Comparison of ENCODE assay signal across 16 cellular contexts in the genomic region with DNA sequence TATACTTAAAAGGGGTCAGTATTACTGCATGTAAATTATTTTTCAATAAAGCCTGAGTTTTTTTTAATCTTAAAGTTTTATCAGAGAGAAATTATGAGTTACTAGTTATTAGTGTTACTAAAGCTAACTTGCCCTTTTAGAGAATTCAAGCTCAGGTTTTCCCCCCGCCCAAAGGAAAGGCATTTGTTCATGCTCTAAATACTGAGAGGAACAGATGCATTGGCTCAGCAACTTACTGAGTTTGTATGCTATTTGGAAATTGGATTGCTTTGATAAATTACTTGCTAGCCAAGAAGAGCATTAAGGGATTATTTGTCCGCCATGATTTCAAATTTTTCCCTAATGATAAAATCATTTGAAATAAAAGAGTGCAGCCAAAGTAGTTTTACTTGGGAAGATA.
"Had no signal": no experiment of that assay in that cellular context is flagged by ENCODE, and none has a peak within 500 bp of the region (broad histone marks: within the 10 kb centered on the region; RNA-seq: fewer than 3 reads in every experiment).

No MANE protein-coding gene starts in this region.

- H3K27ac ChIP-seq: lower lobe of right lung, neural progenitor cell, prostate gland, right atrium auricular region, testis, tibial artery had no signal

- H3K27me3 ChIP-seq: neural progenitor cell, right atrium auricular region, testis, tibial artery had no signal

- H3K4me3 ChIP-seq: lower lobe of right lung, neural progenitor cell, prostate gland, right atrium auricular region, testis, tibial artery had no signal

- H3K36me3 ChIP-seq: lower lobe of right lung, neural progenitor cell, prostate gland, right atrium auricular region, tibial artery had no signal

- DNase-seq: cortex of kidney; hypothalamus; immature natural killer cell; islet precursor cell; kidney glomerular epithelial cell; left ventricle myocardium superior; lower lobe of right lung; stimulated activated CD4-positive, alpha-beta T cell treated with anti-CD3 and anti-CD28 coated beads, Interleukin-2, amount 100 ng/mL, for 24 hours; stimulated activated CD4-positive, alpha-beta T cell treated with anti-CD3 and anti-CD28 coated beads, Interleukin-4, amount 100 ng/mL, for 24 hours; stimulated activated naive CD4-positive, alpha-beta T cell treated with Interleukin-2 at 50 U/mL for 16 hours; substantia nigra; testis; tibial artery had no signal

- H3K4me1 ChIP-seq: lower lobe of right lung, neural progenitor cell, prostate gland, right atrium auricular region, testis, tibial artery had no signal

- H3K9me3 ChIP-seq: lower lobe of right lung, prostate gland, right atrium auricular region, testis, tibial artery had no signal
